9 cellular contexts compared by ENCODE assay signal in genomic region chr1:54581621-54582035, GRCh38. TPM values are rescaled to one million over a fixed set of nuclear protein-coding genes. Genes with fewer than 3 reads are reported as not detected.
DNase-seq lines count a peak whose midpoint lies in the region; ATAC-seq, FAIRE-seq and TF ChIP-seq lines count a peak whose summit lies in the region.
"Had no signal": no experiment of that assay in that cellular context is flagged by ENCODE, and none has a peak within 500 bp of the region (broad histone marks: within the 10 kb centered on the region; RNA-seq: fewer than 3 reads in every experiment).

No MANE protein-coding gene starts in this region.

- POLR2A ChIA-PET in GM12878 (lab: Charles Lee): no interaction called here

- no peaks in the 10 kb centered on the region for H3K79me2 ChIP-seq in GM12878 (ENCODE audit: control insufficient read depth, insufficient read depth, low read length)

- intact Hi-C loops in GM12878 (cut with micrococcal nuclease; ENCODE audit: unreplicated experiment): no loop called here

- no peaks in the 10 kb centered on the region for H4K20me1 ChIP-seq in GM12878 (ENCODE audit: control insufficient read depth, insufficient read depth)

- TF ChIP-seq RAD21 in GM12878 (IDR thresholded peaks at IDR 0.05; ENCODE audit: insufficient read depth, low read depth, low read length): no peak

- TF ChIP-seq CTCF in GM12878 (IDR thresholded peaks at IDR 0.05 in 2 of 3, conservative IDR thresholded peaks at IDR 0.05 in 1 of 3; ENCODE audit: control insufficient read depth in 2 of 3, extremely low read depth in 1 of 3, insufficient read depth in 1 of 3, low read depth in 3 of 3, low read length in 3 of 3): no peak

- 52% methylated on average over 5 of the region's 5 CpGs for WGBS in GM12878 (ENCODE audit: insufficient coverage, insufficient replicate concordance, low lambda C conversion rate, missing lambda C conversion rate)

- H3K27me3 ChIP-seq in GM12878 (replicated peaks in 1 of 2; ENCODE audit: control insufficient read depth in 2 of 2, insufficient read depth in 2 of 2, low read length in 1 of 2): no peaks in the 10 kb centered on the region

- no peak overlapping the region for H2AFZ ChIP-seq in GM12878 (ENCODE audit: control insufficient read depth, low read depth, low read length)

- no peak for TF ChIP-seq POLR2A in GM12878 (IDR thresholded peaks at IDR 0.05; ENCODE audit: low read depth, low read length)

- no peak overlapping the region for H3K27ac ChIP-seq in GM12878 (ENCODE audit: control insufficient read depth, insufficient read depth)

- no peaks in the 10 kb centered on the region for H3K9me3 ChIP-seq in GM12878 (replicated peaks; ENCODE audit: control insufficient read depth, insufficient read depth, low read length)

- SMC1A ChIA-PET in GM12878 (lab: Charles Lee; ENCODE audit: uncharacterized antibody, unreplicated experiment): no interaction called here

- RAD21 ChIA-PET in GM12878 (lab: Charles Lee; ENCODE audit: unreplicated experiment): no interaction called here

- no peaks in the 10 kb centered on the region for H3K4me1 ChIP-seq in GM12878 (ENCODE audit: control insufficient read depth, insufficient read depth, low read length)

- no peak overlapping the region for H3K4me3 ChIP-seq in GM12878

- peak; percentile 62 for ATAC-seq in GM12878
- no peak for ATAC-seq in GM19023 (IDR thresholded peaks at IDR 0.05; ENCODE audit: unreplicated experiment)
- ATAC-seq in GM19467 (IDR thresholded peaks at IDR 0.05; ENCODE audit: unreplicated experiment): no peak
- ATAC-seq in HG03097 (IDR thresholded peaks at IDR 0.05; ENCODE audit: low FRiP score, unreplicated experiment): no peak

- CTCF ChIA-PET in GM12878 (lab: Yijun Ruan, JAX): no interaction called here

- H3K4me2 ChIP-seq in GM12878 (ENCODE audit: control insufficient read depth, insufficient read depth): no peak overlapping the region

- DNase-seq in HT-29 (ENCODE audit: low spot score) (peak; percentile 25), GM12878 (ENCODE audit: low read depth, low spot score) (no peak), iPS-NIHi11 (ENCODE audit: low spot score) (peak; percentile 84), superior temporal gyrus (ENCODE audit: extremely low spot score) (peak; percentile 60), islet precursor cell (no peak)

- in situ Hi-C loops in GM12878 (cut with MboI): no loop called here

- FAIRE-seq in GM12878 (lab: Jason Lieb, UNC): no peak

- H3K36me3 ChIP-seq in GM12878 (ENCODE audit: control insufficient read depth in 2 of 2, insufficient read depth in 2 of 2, low read length in 1 of 2): no peaks in the 10 kb centered on the region

- TF ChIP-seq EP300 in GM12878 (IDR thresholded peaks at IDR 0.05; ENCODE audit: borderline replicate concordance in 1 of 2, control insufficient read depth in 1 of 2, low read depth in 2 of 2, low read length in 2 of 2): no peak

- H3K9ac ChIP-seq in GM12878 (ENCODE audit: control insufficient read depth, insufficient read depth, low read length): no peak overlapping the region

- no TSS peak for BruUV-seq in GM12878 (replicated peaks; lab: Mats Ljungman, UMichigan)

TF ChIP-seq in GM12878, 131 proteins besides CTCF, POLR2A, EP300 and RAD21:
- no peak for TF ChIP-seq SRF (IDR thresholded peaks at IDR 0.05; ENCODE audit: low read depth in 2 of 2, low read length in 2 of 2)
- no peak for TF ChIP-seq ZBTB33 (IDR thresholded peaks at IDR 0.05)
- no peak for TF ChIP-seq RAD51 (IDR thresholded peaks at IDR 0.05)

RNA-seq across cellular contexts. Expression of gene ACOT11, which starts 33.6 kb away (rescaled TPM):
- total RNA-seq in HT-29 (2014; rRNA removed; shearing (Covaris generic)): 23.4 and 24.4 TPM in 2 replicates
- 4.5 and 4.8 TPM in 2 replicates for total RNA-seq in GM12878 (2013; cell fraction: nucleolus; rRNA removed)
- 0.33 and 0.85 TPM in 2 replicates for total RNA-seq in GM12878 (2014; rRNA removed)
- total RNA-seq in GM12878 (2014; rRNA removed; fragmentation: Illumina TruSeq; extraction: Trizol): 0.28 and 0.40 TPM in 2 replicates
- total RNA-seq in GM12878 (2021): 0.72 and 0.90 TPM in 2 replicates
- polyA plus RNA-seq in GM12878 (2011; ENCODE audit: low read depth): 0.13 TPM
- polyA plus RNA-seq in GM12878 (2011; rRNA removed): 0.01 and 0.15 TPM in 2 replicates
- polyA plus RNA-seq in GM12878 (2011; cell fraction: cytosol; rRNA removed): 0.09 and 0.12 TPM in 2 replicates
- polyA plus RNA-seq in GM12878 (2011; cell fraction: nucleus; rRNA removed): 0.48 and 1.1 TPM in 2 replicates
- polyA plus RNA-seq in GM12878 (2012): 0.37 and 0.81 TPM in 2 replicates
- polyA plus RNA-seq in GM12878 (2014; fragmentation: Illumina TruSeq; extraction: Trizol): 0.06 and 0.25 TPM in 2 replicates
- polyA plus RNA-seq in GM12878 (2014; fragmentation: Nextera tagmentation; extraction: Ambion mirVana): under 1 TPM in 1 of 2 experiments, not detected in 1; 0.04 TPM
- polyA plus RNA-seq in GM12878 (2014; rRNA removed): 0.36 and 0.50 TPM in 2 replicates
- polyA plus RNA-seq in GM12878 (2016; fragmentation: Nextera tagmentation; extraction: Ambion mirVana): under 1 TPM; 0.19 to 0.39 TPM
- 0.15 and 0.21 TPM in 2 replicates for polyA minus RNA-seq in GM12878 (2011; rRNA and poly(A)+ RNA removed)
- 0.31 TPM in 1 of 2 replicates, not detected in the other for polyA minus RNA-seq in GM12878 (2011; cell fraction: cytosol; rRNA and poly(A)+ RNA removed)
- polyA minus RNA-seq in GM12878 (2011; cell fraction: nucleus; rRNA and poly(A)+ RNA removed): 0.48 and 0.57 TPM in 2 replicates

RNA-seq across cellular contexts. Expression of gene FAM151A, which starts 41.7 kb away (rescaled TPM):
- not detected in 2 replicates for total RNA-seq in HT-29 (2014; rRNA removed; shearing (Covaris generic))
- not detected in 2 replicates for total RNA-seq in GM12878 (2013; cell fraction: nucleolus; rRNA removed)
- total RNA-seq in GM12878 (2014; rRNA removed): 0.33 and 0.34 TPM in 2 replicates
- total RNA-seq in GM12878 (2014; rRNA removed; fragmentation: Illumina TruSeq; extraction: Trizol): 0.13 TPM in 1 of 2 replicates, not detected in the other
- total RNA-seq in GM12878 (2021): 0.13 TPM in 1 of 2 replicates, not detected in the other
- not detected for polyA plus RNA-seq in GM12878 (2011; ENCODE audit: low read depth)
- 0.06 and 0.14 TPM in 2 replicates for polyA plus RNA-seq in GM12878 (2011; rRNA removed)
- 0.08 and 0.12 TPM in 2 replicates for polyA plus RNA-seq in GM12878 (2011; cell fraction: cytosol; rRNA removed)
- 0.06 TPM in 1 of 2 replicates, not detected in the other for polyA plus RNA-seq in GM12878 (2011; cell fraction: nucleus; rRNA removed)
- polyA plus RNA-seq in GM12878 (2012): 0.07 TPM in 2 replicates
- 0.09 TPM in 1 of 2 replicates, not detected in the other for polyA plus RNA-seq in GM12878 (2014; fragmentation: Illumina TruSeq; extraction: Trizol)
- not detected for polyA plus RNA-seq in GM12878 (2014; fragmentation: Nextera tagmentation; extraction: Ambion mirVana)
- polyA plus RNA-seq in GM12878 (2014; rRNA removed): 0.17 TPM in 1 of 2 replicates, not detected in the other
- not detected for polyA plus RNA-seq in GM12878 (2016; fragmentation: Nextera tagmentation; extraction: Ambion mirVana)
- polyA minus RNA-seq in GM12878 (2011; rRNA and poly(A)+ RNA removed): 0.15 and 0.26 TPM in 2 replicates
- polyA minus RNA-seq in GM12878 (2011; cell fraction: cytosol; rRNA and poly(A)+ RNA removed): not detected in 2 replicates
- not detected in 2 replicates for polyA minus RNA-seq in GM12878 (2011; cell fraction: nucleus; rRNA and poly(A)+ RNA removed)
- total RNA-seq: natural killer cell treated with Interleukin-12 subunit alpha and Interleukin-12 subunit beta and Interleukin-15 and Interleukin-18, amount 100 ng/mL, for 72 hours had no signal

RNA-seq across cellular contexts. Expression of gene MROH7, which starts 60.0 kb away (rescaled TPM):
- 0.15 and 0.23 TPM in 2 replicates for total RNA-seq in HT-29 (2014; rRNA removed; shearing (Covaris generic))
- total RNA-seq in GM12878 (2013; cell fraction: nucleolus; rRNA removed): 0.77 and 0.86 TPM in 2 replicates
- total RNA-seq in GM12878 (2014; rRNA removed): 0.11 TPM in 1 of 2 replicates, not detected in the other
- 0.09 TPM in 1 of 2 replicates, not detected in the other for total RNA-seq in GM12878 (2014; rRNA removed; fragmentation: Illumina TruSeq; extraction: Trizol)
- not detected in 2 replicates for total RNA-seq in GM12878 (2021)
- not detected for polyA plus RNA-seq in GM12878 (2011; ENCODE audit: low read depth)
- not detected in 2 replicates for polyA plus RNA-seq in GM12878 (2011; rRNA removed)
- polyA plus RNA-seq in GM12878 (2011; cell fraction: cytosol; rRNA removed): not detected in 2 replicates
- 0.03 and 0.10 TPM in 2 replicates for polyA plus RNA-seq in GM12878 (2011; cell fraction: nucleus; rRNA removed)
- polyA plus RNA-seq in GM12878 (2012): 0.08 and 0.11 TPM in 2 replicates
- polyA plus RNA-seq in GM12878 (2014; fragmentation: Illumina TruSeq; extraction: Trizol): 0.10 TPM in 1 of 2 replicates, not detected in the other
- polyA plus RNA-seq in GM12878 (2014; fragmentation: Nextera tagmentation; extraction: Ambion mirVana): not detected
- 0.05 TPM in 1 of 2 replicates, not detected in the other for polyA plus RNA-seq in GM12878 (2014; rRNA removed)
- polyA plus RNA-seq in GM12878 (2016; fragmentation: Nextera tagmentation; extraction: Ambion mirVana): not detected
- polyA minus RNA-seq in GM12878 (2011; rRNA and poly(A)+ RNA removed): not detected in 2 replicates
- not detected in 2 replicates for polyA minus RNA-seq in GM12878 (2011; cell fraction: cytosol; rRNA and poly(A)+ RNA removed)
- not detected in 2 replicates for polyA minus RNA-seq in GM12878 (2011; cell fraction: nucleus; rRNA and poly(A)+ RNA removed)

Comparison
In these comparisons a context has a peak if more than half of its experiments do, and no peak if none do; other contexts are left out.
1. DNase-seq: peak in HT-29 (single experiment), iPS-NIHi11 (single experiment) and superior temporal gyrus (single experiment); none in GM12878 (single experiment) and islet precursor cell (single experiment).